In the genomic region with DNA sequence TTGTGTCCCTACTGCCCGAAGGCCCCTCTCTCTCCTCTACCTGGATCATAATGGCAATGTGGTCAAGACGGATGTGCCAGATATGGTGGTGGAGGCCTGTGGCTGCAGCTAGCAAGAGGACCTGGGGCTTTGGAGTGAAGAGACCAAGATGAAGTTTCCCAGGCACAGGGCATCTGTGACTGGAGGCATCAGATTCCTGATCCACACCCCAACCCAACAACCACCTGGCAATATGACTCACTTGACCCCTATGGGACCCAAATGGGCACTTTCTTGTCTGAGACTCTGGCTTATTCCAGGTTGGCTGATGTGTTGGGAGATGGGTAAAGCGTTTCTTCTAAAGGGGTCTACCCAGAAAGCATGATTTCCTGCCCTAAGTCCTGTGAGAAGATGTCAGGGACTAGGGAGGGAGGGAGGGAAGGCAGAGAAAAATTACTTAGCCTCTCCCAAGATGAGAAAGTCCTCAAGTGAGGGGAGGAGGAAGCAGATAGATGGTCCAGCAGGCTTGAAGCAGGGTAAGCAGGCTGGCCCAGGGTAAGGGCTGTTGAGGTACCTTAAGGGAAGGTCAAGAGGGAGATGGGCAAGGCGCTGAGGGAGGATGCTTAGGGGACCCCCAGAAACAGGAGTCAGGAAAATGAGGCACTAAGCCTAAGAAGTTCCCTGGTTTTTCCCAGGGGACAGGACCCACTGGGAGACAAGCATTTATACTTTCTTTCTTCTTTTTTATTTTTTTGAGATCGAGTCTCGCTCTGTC, we compare ENCODE assay signal across 15 cellular contexts. TPM values are rescaled to one million over a fixed set of nuclear protein-coding genes. Genes with fewer than 3 reads are reported as not detected.
DNase-seq lines count a peak whose midpoint lies in the region; ATAC-seq and TF ChIP-seq lines count a peak whose summit lies in the region.
"Had no signal": no experiment of that assay in that cellular context is flagged by ENCODE, and none has a peak within 500 bp of the region (broad histone marks: within the 10 kb centered on the region; RNA-seq: fewer than 3 reads in every experiment).

No MANE protein-coding gene starts in this region.

- H3K9me3 Mint-ChIP-seq in MCF 10A (ENCODE audit: unreplicated experiment), result no peaks in the 10 kb centered on the region
- H3K9me3 Mint-ChIP-seq: stimulated activated memory B cell treated with anti-CD40 and anti-IgM and Interleukin-4, amounts not matched to agents 10 μg/mL and 1 μg/mL and 100 μg/mL, for 72 hours; type B pancreatic cell had no signal

- POLR2A ChIA-PET in MCF 10A (lab: Yijun Ruan, JAX), result interaction anchor here (0.7 to 2.3 kb wide), 3 partner anchors 8 to 62 kb away, joined by 3 to 7 read pairs (median 4); no protein-coding TSS in a partner anchor

- H3K27me3 ChIP-seq in breast epithelium (no peaks in the 10 kb centered on the region), RWPE2 (ENCODE audit: insufficient read depth, poor library complexity, severe bottlenecking) (no peaks in the 10 kb centered on the region), iPS-15b (ENCODE audit: control insufficient read depth, insufficient read depth, low read length) (no peaks in the 10 kb centered on the region)
- H3K27me3 ChIP-seq: ovary had no signal

- peaks cover 48% of the 10 kb centered on the region for H3K4me1 Mint-ChIP-seq in MCF 10A (ENCODE audit: insufficient read depth, unreplicated experiment)

- no peak overlapping the region for H3K4me3 ChIP-seq in breast epithelium
- no peak overlapping the region for H3K4me3 ChIP-seq in RWPE2 (ENCODE audit: severe bottlenecking)
- H3K4me3 ChIP-seq in iPS-15b (ENCODE audit: low read depth, low read length), result peak overlapping the region; percentile 21
- H3K4me3 ChIP-seq: ovary had no signal

- intact Hi-C loops in MCF 10A (cut with micrococcal nuclease), result no loop called here
- intact Hi-C loops in breast epithelium (cut with DNase I; ENCODE audit: low total_unique reads), result no loop called here

- H3K27me3 Mint-ChIP-seq in MCF 10A (ENCODE audit: insufficient read depth, unreplicated experiment), result peaks cover 15% of the 10 kb centered on the region
- H3K27me3 Mint-ChIP-seq: stimulated activated memory B cell treated with anti-CD40 and anti-IgM and Interleukin-4, amounts not matched to agents 10 μg/mL and 1 μg/mL and 100 μg/mL, for 72 hours had no signal

- CTCF ChIA-PET in MCF 10A (lab: Yijun Ruan, JAX), result interaction anchor here (0.5 to 9.6 kb wide), 19 partner anchors 12 to 281 kb away, joined by 3 to 178 read pairs (median 5); partner anchors contain the start of gene STAC3

- H3K36me3 ChIP-seq in breast epithelium (no peaks in the 10 kb centered on the region), RWPE2 (ENCODE audit: low read depth) (no peaks in the 10 kb centered on the region), iPS-15b (ENCODE audit: control insufficient read depth, insufficient read depth, low read length) (no peaks in the 10 kb centered on the region)
- H3K36me3 ChIP-seq: ovary had no signal

- ATAC-seq in RWPE2 (ENCODE audit: low read depth), result no peak

- H3K4me1 ChIP-seq in breast epithelium (peaks cover 8 to 16% of the 10 kb centered on the region in 2 donors), RWPE2 (ENCODE audit: insufficient read depth, poor library complexity, severe bottlenecking) (peaks cover 29% of the 10 kb centered on the region), iPS-15b (ENCODE audit: control insufficient read depth, insufficient read depth, low read length) (peaks cover 22% of the 10 kb centered on the region)

- no peak overlapping the region for H3K4me3 Mint-ChIP-seq in MCF 10A (ENCODE audit: unreplicated experiment)

- no TSS peak for BruUV-seq in MCF 10A (replicated peaks; lab: Mats Ljungman, UMichigan)

- H3K9ac ChIP-seq in iPS-15b (ENCODE audit: low read depth, low read length), result no peak overlapping the region

- TF ChIP-seq CTCF in MCF 10A (IDR thresholded peaks at IDR 0.05; ENCODE audit: unreplicated experiment) (no peak), breast epithelium (IDR thresholded peaks at IDR 0.05) (no peak), RWPE2 (IDR thresholded peaks at IDR 0.05; ENCODE audit: poor library complexity, severe bottlenecking) (no peak)

- H3K9me3 ChIP-seq in breast epithelium (no peaks in the 10 kb centered on the region), RWPE2 (ENCODE audit: severe bottlenecking) (no peaks in the 10 kb centered on the region), iPS-15b (ENCODE audit: control insufficient read depth, insufficient read depth, low read length) (no peaks in the 10 kb centered on the region)
- H3K9me3 ChIP-seq: ovary had no signal

- H3K27ac ChIP-seq in breast epithelium (no peak overlapping the region), RWPE2 (ENCODE audit: poor library complexity, severe bottlenecking) (peak overlapping the region; percentile 73)
- H3K27ac ChIP-seq: ovary had no signal

- H3K27ac Mint-ChIP-seq in MCF 10A (ENCODE audit: low read depth, unreplicated experiment), result peak overlapping the region; percentile 51
- H3K27ac Mint-ChIP-seq: type B pancreatic cell had no signal

- peak; percentile 9 for DNase-seq in MCF 10A (ENCODE audit: unreplicated experiment)
- DNase-seq in breast epithelium (ENCODE audit: low spot score in 2 of 2), result no peak
- no peak for DNase-seq in RWPE2 (ENCODE audit: low spot score)
- DNase-seq in activated CD4-positive, CD25-positive, alpha-beta regulatory T cell (lab: John Stamatoyannopoulos, UW), result no peak
- no peak for DNase-seq in DMS114 treated with DMSO at 0.1 percent for 48 hours (lab: John Stamatoyannopoulos, UW; ENCODE audit: unreplicated experiment)
- no peak for DNase-seq in RKO (ENCODE audit: low spot score)
- DNase-seq in NCI-H146 (lab: John Stamatoyannopoulos, UW), result no peak
- DNase-seq: DMS153, NCI-H2227 treated with DMSO at 0.1 percent for 48 hours, ovary had no signal

- TF ChIP-seq POLR2A in breast epithelium (IDR thresholded peaks at IDR 0.05), result no peak

- H3K36me3 Mint-ChIP-seq in MCF 10A (ENCODE audit: insufficient read depth, unreplicated experiment), result peaks cover 5% of the 10 kb centered on the region
- H3K36me3 Mint-ChIP-seq: stimulated activated memory B cell treated with anti-CD40 and anti-IgM and Interleukin-4, amounts not matched to agents 10 μg/mL and 1 μg/mL and 100 μg/mL, for 72 hours; type B pancreatic cell had no signal

RNA-seq across cellular contexts. Expression of gene INHBE, which starts 1.8 kb away (rescaled TPM):
- total RNA-seq in MCF 10A (2022) (2.1 and 5.0 TPM in 2 replicates), breast epithelium (not detected)
- total RNA-seq: dermis blood vessel endothelial cell, glomerular endothelial cell, ovary had no signal

RNA-seq across cellular contexts. Expression of gene GLI1, which starts 2.7 kb away (rescaled TPM):
- not detected in 2 replicates for total RNA-seq in MCF 10A (2022)
- 1 to 10 TPM in 2 of 3 donors, under 1 TPM in 1; 0.66 to 2.1 (median 1.2) TPM for total RNA-seq in breast epithelium

RNA-seq across cellular contexts. Expression of gene INHBC, which starts 22.3 kb away (rescaled TPM):
- not detected in 2 replicates for total RNA-seq in MCF 10A (2022)
- total RNA-seq in breast epithelium, result not detected
- total RNA-seq: dermis blood vessel endothelial cell, glomerular endothelial cell had no signal

RNA-seq across cellular contexts. Expression of gene ARHGAP9, which starts 22.8 kb away (rescaled TPM):
- total RNA-seq in MCF 10A (2022) (0.69 and 1.1 TPM in 2 replicates), breast epithelium (10 to 100 TPM; 10.8 to 16.6 (median 11.1) TPM)
- total RNA-seq: dermis blood vessel endothelial cell had no signal

RNA-seq across cellular contexts. Expression of gene R3HDM2, which starts 26.1 kb away (rescaled TPM):
- total RNA-seq in MCF 10A (2022) (53.9 and 64.8 TPM in 2 replicates), breast epithelium (10 to 100 TPM; 31.6 to 43.0 (median 35.7) TPM)
